ENCODE assay signal across 6 cellular contexts in genomic region chr7:32910195-32910594, GRCh38.
"Had no signal": no experiment of that assay in that cellular context is flagged by ENCODE, and none has a peak within 500 bp of the region (broad histone marks: within the 10 kb centered on the region; RNA-seq: fewer than 3 reads in every experiment).

No MANE protein-coding gene starts in this region.

- DNase-seq: IMR-90, KBM-7, KG1 had no signal

- H3K27ac ChIP-seq: HL-60, KMS-11 had no signal

- H3K4me2 ChIP-seq: KMS-11 had no signal

- FAIRE-seq: HTR-8/SVneo had no signal

- H3K9ac ChIP-seq: KMS-11 had no signal
